ENCODE assay signal across 8 cellular contexts in the genomic region with DNA sequence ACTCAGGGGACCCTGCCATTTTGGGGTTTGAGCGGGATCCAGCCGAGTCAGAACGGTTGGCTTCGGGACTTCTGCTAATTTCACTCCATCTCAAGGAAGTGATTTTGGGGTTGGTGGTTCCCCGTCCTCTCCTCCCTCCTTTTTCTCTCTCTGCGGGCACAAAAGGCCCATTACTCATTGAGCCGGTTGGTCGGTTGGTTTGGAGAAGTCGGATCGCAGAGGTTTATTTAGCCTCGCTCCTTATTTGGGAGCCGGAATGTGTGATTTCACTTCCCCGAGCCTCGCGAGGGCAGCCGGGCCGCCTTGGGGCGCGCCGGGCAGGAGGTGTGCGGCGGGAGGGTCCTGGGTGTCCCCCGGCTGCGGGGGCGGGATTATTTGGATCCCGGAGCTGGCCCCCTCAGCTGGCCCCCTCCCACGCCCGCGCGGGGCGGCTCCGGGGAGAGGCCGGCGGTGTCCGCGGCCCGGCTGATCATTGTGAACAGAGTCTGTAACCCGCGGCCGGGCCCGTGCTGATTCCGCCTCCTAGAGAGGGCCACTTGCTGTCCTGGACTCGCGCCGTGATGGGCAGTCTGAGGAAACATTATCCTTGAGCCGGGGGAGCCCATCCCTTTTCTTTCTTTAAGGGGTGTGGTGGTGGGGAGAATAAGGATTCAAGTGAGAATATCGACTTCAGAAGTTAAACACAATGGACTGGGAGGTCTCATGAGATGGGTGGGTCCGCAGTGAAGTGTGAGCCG. TPM values are rescaled to one million over a fixed set of nuclear protein-coding genes. Genes with fewer than 3 reads are reported as not detected.
DNase-seq lines count a peak whose midpoint lies in the region; ATAC-seq and TF ChIP-seq lines count a peak whose summit lies in the region.

No MANE protein-coding gene starts in this region.

- no peak for TF ChIP-seq EP300 in gastroesophageal sphincter (IDR thresholded peaks at IDR 0.05)

- peak; percentile 42 for DNase-seq in GM04503 (ENCODE audit: low read depth)
- peak; percentile 78 for DNase-seq in activated naive CD4-positive, alpha-beta T cell treated with anti-CD3 and anti-CD28 coated beads for 36 hours
- no peak for DNase-seq in NCI-H345 treated with DMSO at 0.1 percent for 48 hours (lab: John Stamatoyannopoulos, UW; ENCODE audit: unreplicated experiment)
- DNase-seq in NCI-H1436 treated with DMSO at 0.1 percent for 48 hours (lab: John Stamatoyannopoulos, UW), result no peak

- H3K36me3 ChIP-seq in OCI-LY3 (replicated peaks; ENCODE audit: low read depth, low read length), result no peaks in the 10 kb centered on the region
- no peaks in the 10 kb centered on the region for H3K36me3 ChIP-seq in gastroesophageal sphincter
- no peaks in the 10 kb centered on the region for H3K36me3 ChIP-seq in neutrophil

- peaks cover 50% of the 10 kb centered on the region for H3K4me1 Mint-ChIP-seq in activated naive CD4-positive, alpha-beta T cell treated with anti-CD3 and anti-CD28 coated beads for 36 hours (ENCODE audit: low read depth)

- no peak for TF ChIP-seq CTCF in OCI-LY3 (IDR thresholded peaks at IDR 0.05; ENCODE audit: low read depth, low read length)
- TF ChIP-seq CTCF in gastroesophageal sphincter (IDR thresholded peaks at IDR 0.05), result peak in 1 of 4 experiments; percentile 6
- no peak for TF ChIP-seq CTCF in neutrophil (IDR thresholded peaks at IDR 0.05)

- no peaks in the 10 kb centered on the region for H3K9me3 ChIP-seq in OCI-LY3 (ENCODE audit: insufficient read depth, low read length)
- H3K9me3 ChIP-seq in gastroesophageal sphincter, result no peaks in the 10 kb centered on the region
- no peaks in the 10 kb centered on the region for H3K9me3 ChIP-seq in neutrophil

- peaks cover 50% of the 10 kb centered on the region for H4K20me1 ChIP-seq in OCI-LY3 (ENCODE audit: insufficient read depth, low read length)

- peaks cover 58% of the 10 kb centered on the region for H3K79me2 ChIP-seq in OCI-LY3 (ENCODE audit: low read length)

- peaks cover 2% of the 10 kb centered on the region for H3K36me3 Mint-ChIP-seq in activated naive CD4-positive, alpha-beta T cell treated with anti-CD3 and anti-CD28 coated beads for 36 hours (ENCODE audit: low read depth)

- peak overlapping the region; percentile 77 for H3K4me3 ChIP-seq in OCI-LY3 (ENCODE audit: low read length)
- peak overlapping the region; percentile 83 to 87 for H3K4me3 ChIP-seq in gastroesophageal sphincter
- peak overlapping the region; percentile 65 to 82 for H3K4me3 ChIP-seq in neutrophil (ENCODE audit: low read depth in 1 of 2, low read length in 1 of 2)

- no peaks in the 10 kb centered on the region for H3K9me3 Mint-ChIP-seq in activated naive CD4-positive, alpha-beta T cell treated with anti-CD3 and anti-CD28 coated beads for 36 hours

- peak; percentile 25 for ATAC-seq in HG02588 (IDR thresholded peaks at IDR 0.05; ENCODE audit: unreplicated experiment)
- ATAC-seq in gastroesophageal sphincter, result peak; percentile 76

- TF ChIP-seq POLR2A in gastroesophageal sphincter (IDR thresholded peaks at IDR 0.05), result peak; percentile 51 to 60

- H3K27me3 Mint-ChIP-seq in activated naive CD4-positive, alpha-beta T cell treated with anti-CD3 and anti-CD28 coated beads for 36 hours (ENCODE audit: low read depth), result peaks cover 2% of the 10 kb centered on the region

- H3K4me3 Mint-ChIP-seq in activated naive CD4-positive, alpha-beta T cell treated with anti-CD3 and anti-CD28 coated beads for 36 hours, result peak overlapping the region; percentile 98

- no peak overlapping the region for H2AFZ ChIP-seq in OCI-LY3 (ENCODE audit: low read depth, low read length)

- peak overlapping the region; percentile 75 for H3K9ac ChIP-seq in OCI-LY3 (ENCODE audit: low read length)

- CTCF ChIA-PET in activated naive CD4-positive, alpha-beta T cell treated with anti-CD3 and anti-CD28 coated beads for 36 hours (lab: Charles Lee), result no interaction called here

- H3K4me1 ChIP-seq in OCI-LY3 (ENCODE audit: low read length) (peaks cover 50% of the 10 kb centered on the region), gastroesophageal sphincter (peaks cover 13 to 56% (median 40%) of the 10 kb centered on the region in 3 donors), neutrophil (ENCODE audit: control insufficient read depth in 1 of 2, insufficient read depth in 1 of 2, low read depth in 1 of 2, low read length in 1 of 2) (peaks cover 46 to 47% of the 10 kb centered on the region in 2 experiments)

- H3K27ac ChIP-seq in OCI-LY3 (ENCODE audit: low read length), result peak overlapping the region; percentile 54
- peak overlapping the region; percentile 94 to 99 (median 98) for H3K27ac ChIP-seq in gastroesophageal sphincter
- peak overlapping the region; percentile 98 for H3K27ac ChIP-seq in neutrophil

- H3K4me2 ChIP-seq in OCI-LY3 (ENCODE audit: low read length), result peak overlapping the region; percentile 77

- peak overlapping the region; percentile 93 for H3K27ac Mint-ChIP-seq in activated naive CD4-positive, alpha-beta T cell treated with anti-CD3 and anti-CD28 coated beads for 36 hours

- WGBS in gastroesophageal sphincter (ENCODE audit: low coverage in 1 of 2), 2 donors, result 0% methylated on average over 9 of the region's 49 CpGs; no CpG with 5 or more reads in 1 of the 2 donors

- H3K27me3 ChIP-seq in OCI-LY3 (ENCODE audit: low read depth, low read length) (peaks cover 11% of the 10 kb centered on the region), gastroesophageal sphincter (no peaks in the 10 kb centered on the region), neutrophil (no peaks in the 10 kb centered on the region)

- intact Hi-C loops in activated naive CD4-positive, alpha-beta T cell treated with anti-CD3 and anti-CD28 coated beads for 36 hours (cut with micrococcal nuclease), result loop anchor here (1.0 to 2.0 kb wide), 3 partner anchors 17 to 77 kb away; no protein-coding TSS in a partner anchor

RNA-seq across cellular contexts. Expression of a gene that starts 1.2 kb away (rescaled TPM):
- total RNA-seq in activated naive CD4-positive, alpha-beta T cell treated with anti-CD3 and anti-CD28 coated beads for 36 hours, result 10 to 100 TPM; 83.4 to 85.3 TPM
- 10 to 100 TPM; 45.0 to 77.4 (median 55.5) TPM for total RNA-seq in gastroesophageal sphincter

RNA-seq across cellular contexts. Expression of a gene that starts 50.6 kb away (rescaled TPM):
- total RNA-seq in activated naive CD4-positive, alpha-beta T cell treated with anti-CD3 and anti-CD28 coated beads for 36 hours, result 1 to 10 TPM; 6.5 to 6.7 TPM
- total RNA-seq in gastroesophageal sphincter, result 10 to 100 TPM in 1 of 4 donors, 1 to 10 TPM in 3; 5.0 to 14.9 (median 8.4) TPM

Comparison
In these comparisons a context has a peak if more than half of its experiments do, and no peak if none do; other contexts are left out.
1. DNase-seq: peak in GM04503 (single experiment) and activated naive CD4-positive, alpha-beta T cell treated with anti-CD3 and anti-CD28 coated beads for 36 hours (single experiment); none in NCI-H345 treated with DMSO at 0.1 percent for 48 hours (single experiment) and NCI-H1436 treated with DMSO at 0.1 percent for 48 hours (single experiment).
2. Peak in every context shown above with its lines, with median percentiles within 50 percentile points of each other: H3K27ac ChIP-seq and H3K4me3 ChIP-seq.